Comparison of ENCODE assay signal across 1 cellular context in the genomic region with DNA sequence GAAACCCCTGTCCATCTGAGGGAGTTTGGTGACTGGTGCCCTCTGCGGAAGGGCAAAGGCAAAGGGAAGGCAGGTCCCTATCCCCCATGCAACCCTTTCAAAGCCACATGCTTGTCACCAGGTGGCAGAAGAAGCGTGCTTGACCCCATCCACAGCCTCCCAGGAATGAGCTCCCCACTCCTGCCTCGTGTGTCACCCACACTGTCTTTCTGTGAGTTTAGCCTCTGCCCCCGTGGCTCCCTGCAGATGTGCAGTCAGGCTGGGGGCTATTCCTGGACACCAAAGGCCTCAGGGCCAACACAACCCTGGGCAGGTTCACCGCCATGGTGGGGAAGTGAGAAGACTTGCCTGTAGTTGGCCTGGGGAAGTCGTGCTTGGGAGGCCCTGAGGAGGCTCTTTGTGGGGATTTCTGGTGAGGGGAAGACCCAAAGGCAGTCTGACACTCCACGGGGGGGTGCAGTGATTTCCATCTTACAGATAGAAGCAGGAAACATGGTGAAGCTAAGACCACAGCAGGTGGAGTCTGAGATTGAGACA.
TF ChIP-seq lines count a peak whose summit lies in the region.

No MANE protein-coding gene starts in this region.

TF ChIP-seq in GM12878, 131 proteins besides CTCF, POLR2A, EP300 and RAD21 (continued from another document and continues in another):
- TF ChIP-seq, protein P1, sequence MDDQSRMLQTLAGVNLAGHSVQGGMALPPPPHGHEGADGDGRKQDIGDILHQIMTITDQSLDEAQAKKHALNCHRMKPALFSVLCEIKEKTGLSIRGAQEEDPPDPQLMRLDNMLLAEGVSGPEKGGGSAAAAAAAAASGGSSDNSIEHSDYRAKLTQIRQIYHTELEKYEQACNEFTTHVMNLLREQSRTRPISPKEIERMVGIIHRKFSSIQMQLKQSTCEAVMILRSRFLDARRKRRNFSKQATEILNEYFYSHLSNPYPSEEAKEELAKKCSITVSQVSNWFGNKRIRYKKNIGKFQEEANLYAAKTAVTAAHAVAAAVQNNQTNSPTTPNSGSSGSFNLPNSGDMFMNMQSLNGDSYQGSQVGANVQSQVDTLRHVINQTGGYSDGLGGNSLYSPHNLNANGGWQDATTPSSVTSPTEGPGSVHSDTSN (IDR thresholded peaks at IDR 0.05; ENCODE audit: insufficient replicate concordance, low read depth, low read length) = no peak
- TF ChIP-seq TBL1XR1 (IDR thresholded peaks at IDR 0.05; ENCODE audit: low read depth, low read length) (no peak), RELA (IDR thresholded peaks at IDR 0.05; ENCODE audit: borderline replicate concordance, partially characterized antibody) (no peak), NR2F1 (conservative IDR thresholded peaks at IDR 0.05) (peak; percentile 59), RFX5 (IDR thresholded peaks at IDR 0.05; ENCODE audit: low read depth, low read length) (no peak), POLR2AphosphoS5 (IDR thresholded peaks at IDR 0.05; ENCODE audit: low read length) (no peak), HDAC2 (IDR thresholded peaks at IDR 0.05) (no peak), NRF1 (conservative IDR thresholded peaks at IDR 0.05; ENCODE audit: low read depth, low read length) (no peak), FOXM1 (IDR thresholded peaks at IDR 0.05; ENCODE audit: low read depth, low read length) (no peak), ZNF274 (IDR thresholded peaks at IDR 0.05; ENCODE audit: insufficient read depth, insufficient read length) (no peak), TAF1 (IDR thresholded peaks at IDR 0.05; ENCODE audit: borderline replicate concordance, low read depth, low read length) (no peak), ZNF24 (IDR thresholded peaks at IDR 0.05) (no peak), ETV6 (conservative IDR thresholded peaks at IDR 0.05 in 1 of 2, IDR thresholded peaks at IDR 0.05 in 1 of 2; ENCODE audit: borderline replicate concordance in 1 of 2, low read depth in 1 of 2) (no peak), CHD4 (IDR thresholded peaks at IDR 0.05) (no peak), SP1 (IDR thresholded peaks at IDR 0.05; ENCODE audit: low read depth, low read length) (peak; percentile 19), TCF3 (IDR thresholded peaks at IDR 0.05; ENCODE audit: borderline replicate concordance, insufficient read depth, low read depth, low read length) (no peak), WRNIP1 (IDR thresholded peaks at IDR 0.05; ENCODE audit: borderline replicate concordance, low read depth, low read length) (no peak), RAD51 (IDR thresholded peaks at IDR 0.05) (no peak), YBX1 (IDR thresholded peaks at IDR 0.05) (no peak), FOXK2 (IDR thresholded peaks at IDR 0.05) (no peak), CREM (IDR thresholded peaks at IDR 0.05; ENCODE audit: low read depth) (no peak), RB1 (IDR thresholded peaks at IDR 0.05; ENCODE audit: borderline replicate concordance) (no peak), SIX5 (IDR thresholded peaks at IDR 0.05; ENCODE audit: low read depth, low read length, severe bottlenecking) (no peak), POLR2AphosphoS2 (IDR thresholded peaks at IDR 0.05; ENCODE audit: low read depth, low read length) (no peak), PAX5 (IDR thresholded peaks at IDR 0.05; ENCODE audit: borderline replicate concordance, low read depth, low read length) (peak; percentile 37; the same call in 1 of the 2 replicates), NR2C2 (IDR thresholded peaks at IDR 0.05; ENCODE audit: borderline replicate concordance, control insufficient read depth, insufficient read length, low read depth) (no peak), ZZZ3 (IDR thresholded peaks at IDR 0.05; ENCODE audit: control insufficient read depth, insufficient read length, low read depth) (no peak), FOS (IDR thresholded peaks at IDR 0.05; ENCODE audit: borderline replicate concordance, extremely low read depth, insufficient read length) (no peak), ZNF384 (IDR thresholded peaks at IDR 0.05; ENCODE audit: borderline replicate concordance, low read depth, low read length) (no peak), IKZF2 (IDR thresholded peaks at IDR 0.05) (peak; percentile 44 to 60; a peak in 2 of 4 replicates), CREB1 (IDR thresholded peaks at IDR 0.05; ENCODE audit: low read depth) (no peak), ESRRA (IDR thresholded peaks at IDR 0.05; ENCODE audit: low read length) (no peak), PML (IDR thresholded peaks at IDR 0.05; ENCODE audit: low read length) (no peak), JUND (IDR thresholded peaks at IDR 0.05; ENCODE audit: low read depth, low read length) (no peak), TCF7 (IDR thresholded peaks at IDR 0.05; ENCODE audit: borderline replicate concordance) (no peak)
- TF ChIP-seq, protein P2, sequence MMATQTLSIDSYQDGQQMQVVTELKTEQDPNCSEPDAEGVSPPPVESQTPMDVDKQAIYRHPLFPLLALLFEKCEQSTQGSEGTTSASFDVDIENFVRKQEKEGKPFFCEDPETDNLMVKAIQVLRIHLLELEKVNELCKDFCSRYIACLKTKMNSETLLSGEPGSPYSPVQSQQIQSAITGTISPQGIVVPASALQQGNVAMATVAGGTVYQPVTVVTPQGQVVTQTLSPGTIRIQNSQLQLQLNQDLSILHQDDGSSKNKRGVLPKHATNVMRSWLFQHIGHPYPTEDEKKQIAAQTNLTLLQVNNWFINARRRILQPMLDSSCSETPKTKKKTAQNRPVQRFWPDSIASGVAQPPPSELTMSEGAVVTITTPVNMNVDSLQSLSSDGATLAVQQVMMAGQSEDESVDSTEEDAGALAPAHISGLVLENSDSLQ (IDR thresholded peaks at IDR 0.05) = no peak
- TF ChIP-seq, protein P3, sequence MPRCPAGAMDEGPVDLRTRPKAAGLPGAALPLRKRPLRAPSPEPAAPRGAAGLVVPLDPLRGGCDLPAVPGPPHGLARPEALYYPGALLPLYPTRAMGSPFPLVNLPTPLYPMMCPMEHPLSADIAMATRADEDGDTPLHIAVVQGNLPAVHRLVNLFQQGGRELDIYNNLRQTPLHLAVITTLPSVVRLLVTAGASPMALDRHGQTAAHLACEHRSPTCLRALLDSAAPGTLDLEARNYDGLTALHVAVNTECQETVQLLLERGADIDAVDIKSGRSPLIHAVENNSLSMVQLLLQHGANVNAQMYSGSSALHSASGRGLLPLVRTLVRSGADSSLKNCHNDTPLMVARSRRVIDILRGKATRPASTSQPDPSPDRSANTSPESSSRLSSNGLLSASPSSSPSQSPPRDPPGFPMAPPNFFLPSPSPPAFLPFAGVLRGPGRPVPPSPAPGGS (IDR thresholded peaks at IDR 0.05; ENCODE audit: borderline replicate concordance, insufficient read depth, low read depth, low read length, poor library complexity, severe bottlenecking) = no peak
- TF ChIP-seq, protein P4, sequence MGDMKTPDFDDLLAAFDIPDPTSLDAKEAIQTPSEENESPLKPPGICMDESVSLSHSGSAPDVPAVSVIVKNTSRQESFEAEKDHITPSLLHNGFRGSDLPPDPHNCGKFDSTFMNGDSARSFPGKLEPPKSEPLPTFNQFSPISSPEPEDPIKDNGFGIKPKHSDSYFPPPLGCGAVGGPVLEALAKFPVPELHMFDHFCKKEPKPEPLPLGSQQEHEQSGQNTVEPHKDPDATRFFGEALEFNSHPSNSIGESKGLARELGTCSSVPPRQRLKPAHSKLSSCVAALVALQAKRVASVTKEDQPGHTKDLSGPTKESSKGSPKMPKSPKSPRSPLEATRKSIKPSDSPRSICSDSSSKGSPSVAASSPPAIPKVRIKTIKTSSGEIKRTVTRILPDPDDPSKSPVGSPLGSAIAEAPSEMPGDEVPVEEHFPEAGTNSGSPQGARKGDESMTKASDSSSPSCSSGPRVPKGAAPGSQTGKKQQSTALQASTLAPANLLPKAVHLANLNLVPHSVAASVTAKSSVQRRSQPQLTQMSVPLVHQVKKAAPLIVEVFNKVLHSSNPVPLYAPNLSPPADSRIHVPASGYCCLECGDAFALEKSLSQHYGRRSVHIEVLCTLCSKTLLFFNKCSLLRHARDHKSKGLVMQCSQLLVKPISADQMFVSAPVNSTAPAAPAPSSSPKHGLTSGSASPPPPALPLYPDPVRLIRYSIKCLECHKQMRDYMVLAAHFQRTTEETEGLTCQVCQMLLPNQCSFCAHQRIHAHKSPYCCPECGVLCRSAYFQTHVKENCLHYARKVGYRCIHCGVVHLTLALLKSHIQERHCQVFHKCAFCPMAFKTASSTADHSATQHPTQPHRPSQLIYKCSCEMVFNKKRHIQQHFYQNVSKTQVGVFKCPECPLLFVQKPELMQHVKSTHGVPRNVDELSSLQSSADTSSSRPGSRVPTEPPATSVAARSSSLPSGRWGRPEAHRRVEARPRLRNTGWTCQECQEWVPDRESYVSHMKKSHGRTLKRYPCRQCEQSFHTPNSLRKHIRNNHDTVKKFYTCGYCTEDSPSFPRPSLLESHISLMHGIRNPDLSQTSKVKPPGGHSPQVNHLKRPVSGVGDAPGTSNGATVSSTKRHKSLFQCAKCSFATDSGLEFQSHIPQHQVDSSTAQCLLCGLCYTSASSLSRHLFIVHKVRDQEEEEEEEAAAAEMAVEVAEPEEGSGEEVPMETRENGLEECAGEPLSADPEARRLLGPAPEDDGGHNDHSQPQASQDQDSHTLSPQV (IDR thresholded peaks at IDR 0.05) = no peak
- TF ChIP-seq, protein P5, sequence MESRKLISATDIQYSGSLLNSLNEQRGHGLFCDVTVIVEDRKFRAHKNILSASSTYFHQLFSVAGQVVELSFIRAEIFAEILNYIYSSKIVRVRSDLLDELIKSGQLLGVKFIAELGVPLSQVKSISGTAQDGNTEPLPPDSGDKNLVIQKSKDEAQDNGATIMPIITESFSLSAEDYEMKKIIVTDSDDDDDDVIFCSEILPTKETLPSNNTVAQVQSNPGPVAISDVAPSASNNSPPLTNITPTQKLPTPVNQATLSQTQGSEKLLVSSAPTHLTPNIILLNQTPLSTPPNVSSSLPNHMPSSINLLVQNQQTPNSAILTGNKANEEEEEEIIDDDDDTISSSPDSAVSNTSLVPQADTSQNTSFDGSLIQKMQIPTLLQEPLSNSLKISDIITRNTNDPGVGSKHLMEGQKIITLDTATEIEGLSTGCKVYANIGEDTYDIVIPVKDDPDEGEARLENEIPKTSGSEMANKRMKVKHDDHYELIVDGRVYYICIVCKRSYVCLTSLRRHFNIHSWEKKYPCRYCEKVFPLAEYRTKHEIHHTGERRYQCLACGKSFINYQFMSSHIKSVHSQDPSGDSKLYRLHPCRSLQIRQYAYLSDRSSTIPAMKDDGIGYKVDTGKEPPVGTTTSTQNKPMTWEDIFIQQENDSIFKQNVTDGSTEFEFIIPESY (IDR thresholded peaks at IDR 0.05) = no peak
- TF ChIP-seq, protein P6, sequence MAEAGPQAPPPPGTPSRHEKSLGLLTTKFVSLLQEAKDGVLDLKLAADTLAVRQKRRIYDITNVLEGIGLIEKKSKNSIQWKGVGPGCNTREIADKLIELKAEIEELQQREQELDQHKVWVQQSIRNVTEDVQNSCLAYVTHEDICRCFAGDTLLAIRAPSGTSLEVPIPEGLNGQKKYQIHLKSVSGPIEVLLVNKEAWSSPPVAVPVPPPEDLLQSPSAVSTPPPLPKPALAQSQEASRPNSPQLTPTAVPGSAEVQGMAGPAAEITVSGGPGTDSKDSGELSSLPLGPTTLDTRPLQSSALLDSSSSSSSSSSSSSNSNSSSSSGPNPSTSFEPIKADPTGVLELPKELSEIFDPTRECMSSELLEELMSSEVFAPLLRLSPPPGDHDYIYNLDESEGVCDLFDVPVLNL (IDR thresholded peaks at IDR 0.05; ENCODE audit: low read depth, low read length) = no peak
- TF ChIP-seq, protein P7, sequence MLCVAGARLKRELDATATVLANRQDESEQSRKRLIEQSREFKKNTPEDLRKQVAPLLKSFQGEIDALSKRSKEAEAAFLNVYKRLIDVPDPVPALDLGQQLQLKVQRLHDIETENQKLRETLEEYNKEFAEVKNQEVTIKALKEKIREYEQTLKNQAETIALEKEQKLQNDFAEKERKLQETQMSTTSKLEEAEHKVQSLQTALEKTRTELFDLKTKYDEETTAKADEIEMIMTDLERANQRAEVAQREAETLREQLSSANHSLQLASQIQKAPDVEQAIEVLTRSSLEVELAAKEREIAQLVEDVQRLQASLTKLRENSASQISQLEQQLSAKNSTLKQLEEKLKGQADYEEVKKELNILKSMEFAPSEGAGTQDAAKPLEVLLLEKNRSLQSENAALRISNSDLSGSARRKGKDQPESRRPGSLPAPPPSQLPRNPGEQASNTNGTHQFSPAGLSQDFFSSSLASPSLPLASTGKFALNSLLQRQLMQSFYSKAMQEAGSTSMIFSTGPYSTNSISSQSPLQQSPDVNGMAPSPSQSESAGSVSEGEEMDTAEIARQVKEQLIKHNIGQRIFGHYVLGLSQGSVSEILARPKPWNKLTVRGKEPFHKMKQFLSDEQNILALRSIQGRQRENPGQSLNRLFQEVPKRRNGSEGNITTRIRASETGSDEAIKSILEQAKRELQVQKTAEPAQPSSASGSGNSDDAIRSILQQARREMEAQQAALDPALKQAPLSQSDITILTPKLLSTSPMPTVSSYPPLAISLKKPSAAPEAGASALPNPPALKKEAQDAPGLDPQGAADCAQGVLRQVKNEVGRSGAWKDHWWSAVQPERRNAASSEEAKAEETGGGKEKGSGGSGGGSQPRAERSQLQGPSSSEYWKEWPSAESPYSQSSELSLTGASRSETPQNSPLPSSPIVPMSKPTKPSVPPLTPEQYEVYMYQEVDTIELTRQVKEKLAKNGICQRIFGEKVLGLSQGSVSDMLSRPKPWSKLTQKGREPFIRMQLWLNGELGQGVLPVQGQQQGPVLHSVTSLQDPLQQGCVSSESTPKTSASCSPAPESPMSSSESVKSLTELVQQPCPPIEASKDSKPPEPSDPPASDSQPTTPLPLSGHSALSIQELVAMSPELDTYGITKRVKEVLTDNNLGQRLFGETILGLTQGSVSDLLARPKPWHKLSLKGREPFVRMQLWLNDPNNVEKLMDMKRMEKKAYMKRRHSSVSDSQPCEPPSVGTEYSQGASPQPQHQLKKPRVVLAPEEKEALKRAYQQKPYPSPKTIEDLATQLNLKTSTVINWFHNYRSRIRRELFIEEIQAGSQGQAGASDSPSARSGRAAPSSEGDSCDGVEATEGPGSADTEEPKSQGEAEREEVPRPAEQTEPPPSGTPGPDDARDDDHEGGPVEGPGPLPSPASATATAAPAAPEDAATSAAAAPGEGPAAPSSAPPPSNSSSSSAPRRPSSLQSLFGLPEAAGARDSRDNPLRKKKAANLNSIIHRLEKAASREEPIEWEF (IDR thresholded peaks at IDR 0.05; ENCODE audit: insufficient replicate concordance, low read depth, low read length) = no peak
- TF ChIP-seq, protein P8, sequence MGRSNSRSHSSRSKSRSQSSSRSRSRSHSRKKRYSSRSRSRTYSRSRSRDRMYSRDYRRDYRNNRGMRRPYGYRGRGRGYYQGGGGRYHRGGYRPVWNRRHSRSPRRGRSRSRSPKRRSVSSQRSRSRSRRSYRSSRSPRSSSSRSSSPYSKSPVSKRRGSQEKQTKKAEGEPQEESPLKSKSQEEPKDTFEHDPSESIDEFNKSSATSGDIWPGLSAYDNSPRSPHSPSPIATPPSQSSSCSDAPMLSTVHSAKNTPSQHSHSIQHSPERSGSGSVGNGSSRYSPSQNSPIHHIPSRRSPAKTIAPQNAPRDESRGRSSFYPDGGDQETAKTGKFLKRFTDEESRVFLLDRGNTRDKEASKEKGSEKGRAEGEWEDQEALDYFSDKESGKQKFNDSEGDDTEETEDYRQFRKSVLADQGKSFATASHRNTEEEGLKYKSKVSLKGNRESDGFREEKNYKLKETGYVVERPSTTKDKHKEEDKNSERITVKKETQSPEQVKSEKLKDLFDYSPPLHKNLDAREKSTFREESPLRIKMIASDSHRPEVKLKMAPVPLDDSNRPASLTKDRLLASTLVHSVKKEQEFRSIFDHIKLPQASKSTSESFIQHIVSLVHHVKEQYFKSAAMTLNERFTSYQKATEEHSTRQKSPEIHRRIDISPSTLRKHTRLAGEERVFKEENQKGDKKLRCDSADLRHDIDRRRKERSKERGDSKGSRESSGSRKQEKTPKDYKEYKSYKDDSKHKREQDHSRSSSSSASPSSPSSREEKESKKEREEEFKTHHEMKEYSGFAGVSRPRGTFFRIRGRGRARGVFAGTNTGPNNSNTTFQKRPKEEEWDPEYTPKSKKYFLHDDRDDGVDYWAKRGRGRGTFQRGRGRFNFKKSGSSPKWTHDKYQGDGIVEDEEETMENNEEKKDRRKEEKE (IDR thresholded peaks at IDR 0.05) = no peak
